In the genomic region with DNA sequence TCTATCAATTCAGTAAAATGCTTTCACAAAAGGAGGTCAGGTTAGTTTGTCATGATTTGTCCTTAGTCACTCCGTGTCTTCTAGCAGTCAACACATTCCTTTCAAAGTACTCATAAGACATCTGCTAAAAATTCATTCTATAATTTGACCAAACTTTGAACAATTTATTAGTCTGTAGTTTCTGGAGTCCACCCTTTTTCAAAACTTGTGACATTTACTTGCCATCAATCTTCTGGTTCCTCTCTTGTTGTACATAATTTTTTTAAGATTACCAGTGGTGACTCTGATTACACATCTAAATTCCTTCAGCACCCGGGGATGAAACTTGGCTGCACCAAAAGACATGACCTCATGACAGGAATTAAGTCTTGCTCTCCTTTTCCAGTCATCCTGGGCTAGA, we compare ENCODE assay signal across 23 cellular contexts.
A peak's percentile ranks its signal among the peaks of the same experiment; 100 is the strongest.
DNase-seq lines count a peak whose midpoint lies in the region; ATAC-seq, FAIRE-seq and TF ChIP-seq lines count a peak whose summit lies in the region.
"Had no signal": no experiment of that assay in that cellular context is flagged by ENCODE, and none has a peak within 500 bp of the region (broad histone marks: within the 10 kb centered on the region; RNA-seq: fewer than 3 reads in every experiment).

No MANE protein-coding gene starts in this region.

- no peak for FAIRE-seq in urothelium cell line (lab: Jason Lieb, UNC)
- FAIRE-seq: H1 had no signal

- ATAC-seq in SK-N-SH treated with all-trans-retinoic acid at 6 μM for 48 hours = no peak
- no peak for ATAC-seq in GM18868 (IDR thresholded peaks at IDR 0.05; ENCODE audit: unreplicated experiment)
- ATAC-seq in activated CD4-positive, alpha-beta T cell treated with anti-CD3 and anti-CD28 coated beads for 36 hours = no peak
- ATAC-seq: WTC11 had no signal

- no peak overlapping the region for H3K27ac Mint-ChIP-seq in activated CD4-positive, alpha-beta T cell treated with anti-CD3 and anti-CD28 coated beads for 36 hours
- H3K27ac Mint-ChIP-seq in CD14-positive monocyte = no peak overlapping the region
- H3K27ac Mint-ChIP-seq: brain, natural killer cell, WTC11 had no signal

- H3K9ac ChIP-seq in SK-N-SH (no peak overlapping the region), mammary epithelial cell (ENCODE audit: insufficient read depth, low read length) (no peak overlapping the region)

- no peaks in the 10 kb centered on the region for H3K9me2 ChIP-seq in SK-N-SH

- TF ChIP-seq RAD21 in SK-N-SH (IDR thresholded peaks at IDR 0.05; ENCODE audit: low read length) = no peak

- H3K4me1 ChIP-seq in SK-N-SH (ENCODE audit: control insufficient read depth in 1 of 2, insufficient read depth in 2 of 2, low read depth in 1 of 2, low read length in 1 of 2) = no peaks in the 10 kb centered on the region; a peak in 1 of 4 replicates
- H3K4me1 ChIP-seq in mammary epithelial cell (ENCODE audit: insufficient read depth, low read length) = peaks cover 6% of the 10 kb centered on the region
- H3K4me1 ChIP-seq: upper lobe of left lung had no signal

- no TSS peak for BruUV-seq in mammary epithelial cell (replicated peaks; lab: Mats Ljungman, UMichigan)

- H3K79me2 ChIP-seq in SK-N-SH (ENCODE audit: insufficient read depth) = no peaks in the 10 kb centered on the region
- no peaks in the 10 kb centered on the region for H3K79me2 ChIP-seq in mammary epithelial cell (ENCODE audit: insufficient read depth, low read length)

- in situ Hi-C loops in mammary epithelial cell (cut with MboI; ENCODE audit: low sequenced_read_pairs in 2 of 2) = loop anchor here (25.0 kb wide), 2 partner anchors 955 to 1355 kb away; a partner anchor contains a TSS

- H3K27ac ChIP-seq in SK-N-SH (ENCODE audit: low read depth in 2 of 2, low read length in 1 of 2) (no peak overlapping the region), mammary epithelial cell (ENCODE audit: insufficient read depth, low read depth, low read length) (no peak overlapping the region)
- H3K27ac ChIP-seq: 22Rv1, upper lobe of left lung had no signal

- no peak overlapping the region for H2AFZ ChIP-seq in SK-N-SH (ENCODE audit: low read depth)
- H2AFZ ChIP-seq in mammary epithelial cell (ENCODE audit: low read depth, low read length) = no peak overlapping the region

- TF ChIP-seq CTCF in SK-N-SH (IDR thresholded peaks at IDR 0.05) (no peak), mammary epithelial cell (conservative IDR thresholded peaks at IDR 0.05 in 1 of 2, IDR thresholded peaks at IDR 0.05 in 1 of 2; ENCODE audit: extremely low read depth in 1 of 2, insufficient read depth in 1 of 2, low read depth in 1 of 2, low read length in 2 of 2) (no peak), CD14-positive monocyte (IDR thresholded peaks at IDR 0.05) (no peak)

- H3K9me3 ChIP-seq in SK-N-SH = no peaks in the 10 kb centered on the region
- no peaks in the 10 kb centered on the region for H3K9me3 ChIP-seq in mammary epithelial cell (replicated peaks; ENCODE audit: insufficient read depth, low read length)
- H3K9me3 ChIP-seq: upper lobe of left lung had no signal

- TF ChIP-seq EP300 in SK-N-SH (IDR thresholded peaks at IDR 0.05; ENCODE audit: borderline replicate concordance in 1 of 2, low read depth in 1 of 2, low read length in 1 of 2) = no peak

- H3K9me3 Mint-ChIP-seq in activated CD4-positive, alpha-beta T cell treated with anti-CD3 and anti-CD28 coated beads for 36 hours (ENCODE audit: low read depth) = no peaks in the 10 kb centered on the region
- H3K9me3 Mint-ChIP-seq in CD14-positive monocyte = peaks cover 0 to 3% (median 0%) of the 10 kb centered on the region in 7 donors
- H3K9me3 Mint-ChIP-seq: natural killer cell had no signal

- H3K36me3 Mint-ChIP-seq in activated CD4-positive, alpha-beta T cell treated with anti-CD3 and anti-CD28 coated beads for 36 hours (ENCODE audit: low read depth) = no peaks in the 10 kb centered on the region
- no peaks in the 10 kb centered on the region for H3K36me3 Mint-ChIP-seq in CD14-positive monocyte
- H3K36me3 Mint-ChIP-seq: brain, natural killer cell, WTC11 had no signal

- H3K4me2 ChIP-seq in SK-N-SH (no peak overlapping the region), mammary epithelial cell (ENCODE audit: insufficient read depth, low read depth, low read length) (no peak overlapping the region)

- H3K27me3 ChIP-seq in SK-N-SH (ENCODE audit: insufficient read depth) (no peaks in the 10 kb centered on the region), mammary epithelial cell (ENCODE audit: insufficient read depth, low read length) (no peaks in the 10 kb centered on the region)
- H3K27me3 ChIP-seq: upper lobe of left lung had no signal

- H4K20me1 ChIP-seq in SK-N-SH (ENCODE audit: insufficient read depth) = no peaks in the 10 kb centered on the region
- no peaks in the 10 kb centered on the region for H4K20me1 ChIP-seq in mammary epithelial cell (ENCODE audit: insufficient read depth, low read length)

- H3K27me3 Mint-ChIP-seq in activated CD4-positive, alpha-beta T cell treated with anti-CD3 and anti-CD28 coated beads for 36 hours = no peaks in the 10 kb centered on the region
- H3K27me3 Mint-ChIP-seq in CD14-positive monocyte (ENCODE audit: low read depth in 3 of 3) = peaks cover 0 to 4% (median 3%) of the 10 kb centered on the region in 3 donors

- 9% methylated on average over 2 of the region's 2 CpGs for WGBS in SK-N-SH (ENCODE audit: low lambda C conversion rate)
- WGBS in mammary epithelial cell (ENCODE audit: low coverage, missing lambda C conversion rate) = 0% methylated on average over 2 of the region's 2 CpGs

- dilution Hi-C loops in mammary epithelial cell (cut with HindIII; ENCODE audit: low sequenced_read_pairs) = no loop called here

- no peaks in the 10 kb centered on the region for H3F3A ChIP-seq in SK-N-SH (replicated peaks; ENCODE audit: insufficient read depth)

- H3K4me3 ChIP-seq in SK-N-SH (ENCODE audit: low read depth in 2 of 2, low read length in 1 of 2) = no peak overlapping the region
- H3K4me3 ChIP-seq in mammary epithelial cell (replicated peaks in 1 of 3; ENCODE audit: insufficient read depth in 1 of 3, low read depth in 2 of 3, low read length in 3 of 3) = no peak overlapping the region
- H3K4me3 ChIP-seq: upper lobe of left lung had no signal

- CTCF ChIA-PET in SK-N-SH (lab: Yijun Ruan, JAX) (interaction anchor here (2.2 to 2.9 kb wide), 2 partner anchors 20 to 1355 kb away, joined by 11 to 16 read pairs; no protein-coding TSS in a partner anchor), mammary epithelial cell (lab: Charles Lee; ENCODE audit: low non-redundant PET) (no interaction called here)
- CTCF ChIA-PET in activated CD4-positive, alpha-beta T cell treated with anti-CD3 and anti-CD28 coated beads for 36 hours (lab: Charles Lee) = no interaction called here

- H3K36me3 ChIP-seq in SK-N-SH (replicated peaks in 1 of 2; ENCODE audit: control insufficient read depth in 1 of 2, insufficient read depth in 2 of 2, low read length in 1 of 2) (no peaks in the 10 kb centered on the region), mammary epithelial cell (ENCODE audit: insufficient read depth, low read length) (no peaks in the 10 kb centered on the region)
- H3K36me3 ChIP-seq: upper lobe of left lung had no signal

- intact Hi-C loops in mammary epithelial cell (cut with micrococcal nuclease) = loop anchor here (5.0 kb wide), 3 partner anchors 850 to 1975 kb away; no protein-coding TSS in a partner anchor
- intact Hi-C loops in activated CD4-positive, alpha-beta T cell treated with anti-CD3 and anti-CD28 coated beads for 36 hours (cut with DNase I, micrococcal nuclease) = no loop called here
- intact Hi-C loops in CD14-positive monocyte (cut with micrococcal nuclease) = no loop called here

- H3K4me3 Mint-ChIP-seq in activated CD4-positive, alpha-beta T cell treated with anti-CD3 and anti-CD28 coated beads for 36 hours = no peak overlapping the region
- H3K4me3 Mint-ChIP-seq in CD14-positive monocyte = no peak overlapping the region
- H3K4me3 Mint-ChIP-seq: brain, natural killer cell, WTC11 had no signal

- no peak for DNase-seq in SK-N-SH
- peak; percentile 60 for DNase-seq in mammary epithelial cell
- peak; percentile 80 for DNase-seq in kidney tubule cell (ENCODE audit: low spot score)
- peak; percentile 44 for DNase-seq in urothelium cell line (ENCODE audit: low spot score)
- no peak for DNase-seq in activated CD4-positive, alpha-beta T cell treated with anti-CD3 and anti-CD28 coated beads for 36 hours
- no peak for DNase-seq in CD14-positive monocyte (ENCODE audit: low spot score)
- DNase-seq: activated gamma-delta T cell treated with Interleukin-2 at 50 U/mL for 16 hours; COR-L47; effector CD8-positive, alpha-beta T cell; GF-D8; head of caudate nucleus; left cardiac atrium; natural killer cell; NCI-H1694; retina; stimulated activated CD4-positive, alpha-beta T cell treated with anti-CD3 and anti-CD28 coated beads, Interleukin-4, amount 100 ng/mL, for 1 hour; upper lobe of left lung had no signal

- POLR2A ChIA-PET in SK-N-SH (lab: Yijun Ruan, JAX) = no interaction called here
- POLR2A ChIA-PET in activated CD4-positive, alpha-beta T cell treated with anti-CD3 and anti-CD28 coated beads for 36 hours (lab: Charles Lee) = no interaction called here

- H3K4me1 Mint-ChIP-seq in activated CD4-positive, alpha-beta T cell treated with anti-CD3 and anti-CD28 coated beads for 36 hours = no peaks in the 10 kb centered on the region
- peaks cover 3% of the 10 kb centered on the region for H3K4me1 Mint-ChIP-seq in CD14-positive monocyte

TF ChIP-seq in SK-N-SH, 30 proteins besides CTCF, POLR2A, EP300 and RAD21:
- no peak for TF ChIP-seq MEF2A (IDR thresholded peaks at IDR 0.05; ENCODE audit: borderline replicate concordance, low read depth)

Comparison
In these comparisons a context has a peak if more than half of its experiments do, and no peak if none do; other contexts are left out.
1. DNase-seq: peak in mammary epithelial cell (single experiment), kidney tubule cell (single experiment) and urothelium cell line (single experiment); none in SK-N-SH (single experiment), activated CD4-positive, alpha-beta T cell treated with anti-CD3 and anti-CD28 coated beads for 36 hours (single experiment) and CD14-positive monocyte (single experiment).